ENCODE assay signal across 23 cellular contexts in genomic region chr4:158190736-158191135, GRCh38. TPM values are rescaled to one million over a fixed set of nuclear protein-coding genes. Genes with fewer than 3 reads are reported as not detected.
"Had no signal": no experiment of that assay in that cellular context is flagged by ENCODE, and none has a peak within 500 bp of the region (broad histone marks: within the 10 kb centered on the region; RNA-seq: fewer than 3 reads in every experiment).

No MANE protein-coding gene starts in this region.

- H3K27me3 Mint-ChIP-seq: stimulated activated naive B cell treated with anti-CD40 and anti-IgM and Interleukin-4, amounts not matched to agents 10 μg/mL and 1 μg/mL and 100 μg/mL, for 72 hours had no signal

- H3K4me3 Mint-ChIP-seq: activated CD4-positive, alpha-beta T cell treated with anti-CD3 and anti-CD28 coated beads for 36 hours; activated T-cell treated with anti-CD3 and anti-CD28 coated beads, Interleukin-2, amount 50 U/mL, for 72 hours; endodermal cell; mesothelial cell of epicardium; naive B cell; nephron progenitor cell; stimulated activated naive B cell treated with anti-CD40 and anti-IgM and Interleukin-4, amounts not matched to agents 10 μg/mL and 1 μg/mL and 100 μg/mL, for 72 hours had no signal

- H3K4me3 ChIP-seq: body of pancreas, pancreas, psoas muscle, right atrium auricular region, upper lobe of left lung, vagina had no signal

- DNase-seq: activated CD4-positive, alpha-beta T cell treated with anti-CD3 and anti-CD28 coated beads for 36 hours; activated CD4-positive, CD25-positive, alpha-beta regulatory T cell; activated naive CD4-positive, alpha-beta T cell; activated T-cell treated with anti-CD3 and anti-CD28 coated beads for 4 hours; activated T-cell treated with anti-CD3 and anti-CD28 coated beads, Interleukin-2, amount 50 U/mL, for 72 hours; body of pancreas; endodermal cell; foreskin fibroblast; hippocampal formation; left cardiac atrium; naive B cell; nephron progenitor cell; pancreas; psoas muscle; stimulated activated CD4-positive, alpha-beta T cell treated with anti-CD3 and anti-CD28 coated beads, Interleukin-15, amount 100 ng/mL, for 24 hours; stimulated activated CD4-positive, alpha-beta T cell treated with anti-CD3 and anti-CD28 coated beads, Interleukin-2, amount 100 ng/mL, for 24 hours; stimulated activated naive B cell treated with anti-CD40 and anti-IgM and Interleukin-4, amounts not matched to agents 10 μg/mL and 1 μg/mL and 100 μg/mL, for 72 hours; upper lobe of left lung had no signal

- H3K36me3 Mint-ChIP-seq: activated naive CD4-positive, alpha-beta T cell treated with anti-CD3 and anti-CD28 coated beads, Interleukin-2, amount 50 U/mL, for 72 hours; mesothelial cell of epicardium; naive B cell; stimulated activated naive B cell treated with anti-CD40 and anti-IgM and Interleukin-4, amounts not matched to agents 10 μg/mL and 1 μg/mL and 100 μg/mL, for 72 hours had no signal

- H3K27ac ChIP-seq: body of pancreas, pancreas, psoas muscle, upper lobe of left lung, vagina had no signal

- H3K4me1 ChIP-seq: body of pancreas, pancreas, psoas muscle had no signal

- H3K27me3 ChIP-seq: body of pancreas, pancreas, right atrium auricular region, upper lobe of left lung, vagina had no signal

- H3K27ac Mint-ChIP-seq: activated CD4-positive, alpha-beta T cell treated with anti-CD3 and anti-CD28 coated beads for 36 hours; activated naive CD4-positive, alpha-beta T cell treated with anti-CD3 and anti-CD28 coated beads, Interleukin-2, amount 50 U/mL, for 72 hours; activated T-cell treated with anti-CD3 and anti-CD28 coated beads, Interleukin-2, amount 50 U/mL, for 72 hours; endodermal cell; mesothelial cell of epicardium; nephron progenitor cell; stimulated activated naive B cell treated with anti-CD40 and anti-IgM and Interleukin-4, amounts not matched to agents 10 μg/mL and 1 μg/mL and 100 μg/mL, for 72 hours had no signal

- H3K4me1 Mint-ChIP-seq: activated CD4-positive, alpha-beta T cell treated with anti-CD3 and anti-CD28 coated beads for 36 hours; endodermal cell; mesothelial cell of epicardium; naive B cell; nephron progenitor cell had no signal

- H3K9me3 ChIP-seq: body of pancreas, pancreas, psoas muscle, right atrium auricular region, upper lobe of left lung, vagina had no signal

- H3K36me3 ChIP-seq: pancreas, right atrium auricular region, upper lobe of left lung, vagina had no signal

- H3K9me3 Mint-ChIP-seq: activated T-cell treated with anti-CD3 and anti-CD28 coated beads, Interleukin-2, amount 50 U/mL, for 72 hours; endodermal cell; mesothelial cell of epicardium; nephron progenitor cell had no signal

RNA-seq across cellular contexts. Expression of gene GASK1B, which starts 17.9 kb away (rescaled TPM):
- total RNA-seq: activated CD4-positive, alpha-beta T cell treated with anti-CD3 and anti-CD28 coated beads for 36 hours; activated naive CD4-positive, alpha-beta T cell treated with anti-CD3 and anti-CD28 coated beads, Interleukin-2, amount 50 U/mL, for 72 hours; activated T-cell treated with anti-CD3 and anti-CD28 coated beads, Interleukin-2, amount 50 U/mL, for 72 hours; T-helper 2 cell treated with Interferon-gamma antibody and Interleukin-4, amounts not matched to agents 100 ng/mL and 5 ng/mL, for 36 hours had no signal
